11 cellular contexts compared by ENCODE assay signal in genomic region chr5:127813633-127814171, GRCh38.
A peak's percentile ranks its signal among the peaks of the same experiment; 100 is the strongest.
DNase-seq lines count a peak whose midpoint lies in the region; TF ChIP-seq lines count a peak whose summit lies in the region.
"Had no signal": no experiment of that assay in that cellular context is flagged by ENCODE, and none has a peak within 500 bp of the region (broad histone marks: within the 10 kb centered on the region; RNA-seq: fewer than 3 reads in every experiment).

No MANE protein-coding gene starts in this region.

- peak; percentile 49 for DNase-seq in Caki2 (ENCODE audit: low read depth)
- peak; percentile 88 for DNase-seq in MG63
- DNase-seq in ecto neural progenitor cell (ENCODE audit: low spot score): peak; percentile 50
- DNase-seq in nephron progenitor cell: no peak
- DNase-seq in NCI-H2081 treated with DMSO at 0.1 percent for 48 hours (lab: John Stamatoyannopoulos, UW): no peak
- no peak for DNase-seq in NCI-H1436 treated with DMSO at 0.1 percent for 48 hours (lab: John Stamatoyannopoulos, UW)
- no peak for DNase-seq in posterior cingulate gyrus
- no peak for DNase-seq in T1000 (lab: John Stamatoyannopoulos, UW)
- DNase-seq: activated CD4-positive, alpha-beta T cell treated with anti-CD3 and anti-CD28 coated beads, Interleukin-2, amount 50 U/mL, for 48 hours; NCI-H2171 treated with DMSO at 0.1 percent for 48 hours; stimulated activated CD8-positive, alpha-beta memory T cell treated with anti-CD3 and anti-CD28 coated beads, Interleukin-4, amount 100 ng/mL, for 48 hours had no signal

- in situ Hi-C loops in Caki2 (cut with HindIII; ENCODE audit: low pct_unique_long_range_greater_than_20kb, low sequenced_read_pairs): no loop called here

- H3K9me3 Mint-ChIP-seq in nephron progenitor cell: peaks cover 7% of the 10 kb centered on the region

- peaks cover 4% of the 10 kb centered on the region for H3K27me3 Mint-ChIP-seq in nephron progenitor cell (ENCODE audit: low read depth, poor library complexity)

- H3K4me3 ChIP-seq in MG63: no peak overlapping the region

- H3K4me1 Mint-ChIP-seq in nephron progenitor cell: peaks cover 15% of the 10 kb centered on the region

- peak overlapping the region; percentile 37 for H3K27ac Mint-ChIP-seq in nephron progenitor cell

- no peaks in the 10 kb centered on the region for H3K36me3 ChIP-seq in MG63

- intact Hi-C loops in posterior cingulate gyrus (cut with DNase I): no loop called here

- H3K36me3 Mint-ChIP-seq in nephron progenitor cell (ENCODE audit: low read depth): peaks cover 4% of the 10 kb centered on the region

- no peaks in the 10 kb centered on the region for H3K27me3 ChIP-seq in MG63

- no peak for TF ChIP-seq CTCF in nephron progenitor cell (IDR thresholded peaks at IDR 0.05)

- H3K4me3 Mint-ChIP-seq in nephron progenitor cell: no peak overlapping the region

- H3K9me3 ChIP-seq in MG63: no peaks in the 10 kb centered on the region

Comparison
In these comparisons a context has a peak if more than half of its experiments do, and no peak if none do; other contexts are left out.
1. DNase-seq: peak in Caki2 (single experiment), MG63 (single experiment) and ecto neural progenitor cell (single experiment); none in nephron progenitor cell (single experiment), NCI-H2081 treated with DMSO at 0.1 percent for 48 hours (single experiment), NCI-H1436 treated with DMSO at 0.1 percent for 48 hours (single experiment), posterior cingulate gyrus (0 of 10) and T1000 (single experiment).